27 cellular contexts compared by ENCODE assay signal in the genomic region with DNA sequence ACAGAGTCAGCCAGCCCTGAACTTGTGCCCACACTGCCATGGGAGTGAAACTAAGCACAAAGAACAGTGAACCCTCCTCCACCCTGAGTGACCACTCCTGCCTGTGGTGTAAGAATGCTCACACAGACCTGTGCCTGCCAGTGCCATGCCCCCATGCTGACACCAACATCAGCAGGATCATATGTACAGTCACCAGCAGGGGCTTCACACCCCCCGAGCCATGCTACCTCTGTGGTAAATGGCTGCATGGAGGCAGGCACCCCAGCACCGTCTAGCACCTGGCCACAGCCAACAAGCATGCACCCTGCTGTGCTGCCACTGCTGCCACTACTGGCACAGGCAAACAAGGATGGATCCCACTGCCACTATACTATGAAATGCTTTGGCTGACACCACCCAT.
"Had no signal": no experiment of that assay in that cellular context is flagged by ENCODE, and none has a peak within 500 bp of the region (broad histone marks: within the 10 kb centered on the region; RNA-seq: fewer than 3 reads in every experiment).

No MANE protein-coding gene starts in this region.

- H3K4me3 ChIP-seq: left lung, lower lobe of right lung, neural progenitor cell, psoas muscle, right lobe of liver, smooth muscle cell, stomach, testis, thyroid gland, transverse colon, upper lobe of left lung had no signal

- H3K9me3 ChIP-seq: left lung, lower lobe of right lung, psoas muscle, right lobe of liver, testis, thyroid gland, transverse colon, upper lobe of left lung had no signal

- H3K27ac ChIP-seq: left lung, lower lobe of right lung, neural progenitor cell, parathyroid adenoma, psoas muscle, right lobe of liver, stomach, testis, thyroid gland, transverse colon, upper lobe of left lung had no signal

- H3K27me3 ChIP-seq: left lung, neural progenitor cell, right lobe of liver, stomach, testis, thyroid gland, transverse colon, upper lobe of left lung had no signal

- H3K4me1 ChIP-seq: left lung, lower lobe of right lung, parathyroid adenoma, psoas muscle, right lobe of liver, stomach, testis, thyroid gland, transverse colon, upper lobe of left lung had no signal

- H2AFZ ChIP-seq: neural progenitor cell, parathyroid adenoma had no signal

- ATAC-seq: left colon; left lung; natural killer cell; psoas muscle; stimulated activated naive B cell treated with anti-CD40 and anti-IgM and Interleukin-4, amounts not matched to agents 10 μg/mL and 1 μg/mL and 100 μg/mL, for 72 hours; stimulated activated naive CD8-positive, alpha-beta T cell treated with anti-CD3 and anti-CD28 coated beads, Interleukin-15, Interleukin-2, amounts not matched to agents 100 U/mL and 50 U/mL, for 24 hours had no signal

- H3K4me2 ChIP-seq: neural progenitor cell, smooth muscle cell had no signal

- H3K79me2 ChIP-seq: parathyroid adenoma had no signal

- H3K36me3 ChIP-seq: left lung, lower lobe of right lung, neural progenitor cell, right lobe of liver, stomach, thyroid gland, transverse colon, upper lobe of left lung had no signal

- FAIRE-seq: keratinocyte had no signal

- DNase-seq: head of caudate nucleus; hippocampal formation; left colon; lower lobe of right lung; mammary epithelial cell; mesenchymal stem cell; naive B cell; natural killer cell; nephron progenitor cell; psoas muscle; right lobe of liver; stimulated activated CD4-positive, alpha-beta T cell treated with anti-CD3 and anti-CD28 coated beads, Interleukin-1b, Interleukin-23, amount 100 ng/mL, for 48 hours; stimulated activated CD4-positive, alpha-beta T cell treated with anti-CD3 and anti-CD28 coated beads, Interleukin-2, amount 100 ng/mL, for 48 hours; stimulated activated CD4-positive, alpha-beta T cell treated with anti-CD3 and anti-CD28 coated beads, Interleukin-4, amount 100 ng/mL, for 4 hours; stimulated activated CD8-positive, alpha-beta memory T cell treated with anti-CD3 and anti-CD28 coated beads, Interleukin-4, amount 100 ng/mL, for 48 hours; stimulated activated naive B cell treated with anti-CD40 and anti-IgM and Interleukin-4, amounts not matched to agents 10 μg/mL and 1 μg/mL and 100 μg/mL, for 72 hours; stimulated activated naive CD8-positive, alpha-beta T cell treated with anti-CD3 and anti-CD28 coated beads, Interleukin-15, Interleukin-2, amounts not matched to agents 100 U/mL and 50 U/mL, for 24 hours; stomach; testis; thyroid gland; transverse colon had no signal
